21 cellular contexts compared by ENCODE assay signal in the genomic region with DNA sequence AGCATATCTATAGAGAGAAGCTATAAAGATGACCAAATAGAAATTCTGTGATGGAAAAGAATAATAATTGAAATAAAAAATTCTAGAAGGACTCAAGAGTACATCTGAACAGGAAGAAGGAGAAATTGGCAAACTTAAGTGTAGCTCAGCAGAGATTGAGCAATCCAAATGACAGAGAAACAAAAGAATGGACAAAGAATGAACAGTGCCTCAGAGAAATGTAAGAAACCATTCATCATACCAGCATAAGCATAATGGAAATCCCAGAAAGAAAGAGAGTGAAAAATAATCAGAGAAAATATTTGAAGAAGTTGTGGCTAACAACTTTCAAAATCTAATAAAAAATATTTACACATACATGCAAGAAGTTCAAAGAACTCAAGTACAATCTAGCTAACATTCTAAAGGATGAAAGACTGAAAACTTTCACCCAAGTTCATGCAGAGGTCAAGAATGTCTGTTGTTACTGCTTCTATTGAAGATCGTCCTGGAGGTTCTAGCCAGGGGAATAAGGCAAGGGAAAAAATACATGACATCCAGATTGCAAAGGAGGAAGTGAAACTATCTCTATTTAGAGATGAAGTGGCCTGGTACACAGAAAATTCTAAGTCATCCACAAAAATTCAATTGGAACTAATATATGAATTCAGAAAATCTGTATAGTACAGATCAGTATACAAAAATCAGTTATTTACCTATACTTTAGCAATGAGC.
DNase-seq lines count a peak whose midpoint lies in the region; ATAC-seq and TF ChIP-seq lines count a peak whose summit lies in the region.
"Had no signal": no experiment of that assay in that cellular context is flagged by ENCODE, and none has a peak within 500 bp of the region (broad histone marks: within the 10 kb centered on the region; RNA-seq: fewer than 3 reads in every experiment).

No MANE protein-coding gene starts in this region.

- H2BK120ac ChIP-seq in neuronal stem cell (ENCODE audit: low read depth, low read length): no peak overlapping the region

- H3K4me3 ChIP-seq in RWPE2 (ENCODE audit: severe bottlenecking) (no peak overlapping the region), epithelial cell of esophagus (ENCODE audit: low read length) (no peak overlapping the region), skeletal muscle cell (ENCODE audit: low read depth, low read length) (no peak overlapping the region), neuronal stem cell (ENCODE audit: low read length in 2 of 2) (no peak overlapping the region)
- H3K4me3 ChIP-seq: thoracic aorta had no signal

- ATAC-seq in RWPE2 (ENCODE audit: low read depth): peak; percentile 27; the same call in 1 of the 3 replicates
- ATAC-seq: activated T-cell treated with anti-CD3 and anti-CD28 coated beads, Interleukin-2, amount 50 U/mL, for 72 hours; left lobe of liver; Panc1; right cardiac atrium had no signal

- H2BK12ac ChIP-seq in neuronal stem cell (ENCODE audit: low read length): no peak overlapping the region

- H3K79me1 ChIP-seq in neuronal stem cell (ENCODE audit: low read depth, low read length): no peaks in the 10 kb centered on the region

- H3K18ac ChIP-seq in neuronal stem cell (ENCODE audit: low read length): no peak overlapping the region

- no peak overlapping the region for H2AFZ ChIP-seq in neuronal stem cell (ENCODE audit: low read length)

- no peak overlapping the region for H3K27ac ChIP-seq in RWPE2 (ENCODE audit: poor library complexity, severe bottlenecking)
- no peak overlapping the region for H3K27ac ChIP-seq in neuronal stem cell (replicated peaks; ENCODE audit: low read length)
- H3K27ac ChIP-seq: thoracic aorta had no signal

- TF ChIP-seq CTCF in RWPE2 (IDR thresholded peaks at IDR 0.05; ENCODE audit: poor library complexity, severe bottlenecking) (no peak), epithelial cell of esophagus (IDR thresholded peaks at IDR 0.05; ENCODE audit: insufficient read depth, low read depth, low read length, missing control alignments) (no peak)

- H3K9ac ChIP-seq in neuronal stem cell (ENCODE audit: low read depth, low read length, poor library complexity): no peak overlapping the region
- H3K9ac ChIP-seq: SK-N-SH had no signal

- no peak overlapping the region for H3K23ac ChIP-seq in neuronal stem cell (ENCODE audit: low read depth, low read length, poor library complexity)

- H3K4ac ChIP-seq in neuronal stem cell (ENCODE audit: low read length): no peak overlapping the region

- WGBS in neuronal stem cell (ENCODE audit: extremely low coverage in 2 of 2, insufficient read length in 2 of 2, insufficient replicate concordance in 1 of 2), 2 donors: no CpG with 5 or more reads among the region's 1 CpG

- H3K27me3 ChIP-seq in RWPE2 (ENCODE audit: insufficient read depth, poor library complexity, severe bottlenecking) (peaks cover 27% of the 10 kb centered on the region), neuronal stem cell (ENCODE audit: control insufficient read depth in 3 of 3, insufficient read depth in 3 of 3, low read depth in 1 of 3, low read length in 3 of 3) (no peaks in the 10 kb centered on the region)

- POLR2A ChIA-PET in HEK293T (lab: Yijun Ruan, JAX): no interaction called here

- H3K9me3 ChIP-seq in RWPE2 (ENCODE audit: severe bottlenecking) (no peaks in the 10 kb centered on the region), neuronal stem cell (replicated peaks in 1 of 2; ENCODE audit: control insufficient read depth in 2 of 2, insufficient read depth in 1 of 2, low read depth in 1 of 2, low read length in 2 of 2) (peaks cover 0 to 7% of the 10 kb centered on the region in 2 donors)
- H3K9me3 ChIP-seq: thoracic aorta had no signal

- CTCF ChIA-PET in HEK293T (lab: Yijun Ruan, JAX): no interaction called here

- H3K14ac ChIP-seq in neuronal stem cell (ENCODE audit: low read length): no peak overlapping the region

- H3K36me3 ChIP-seq in RWPE2 (ENCODE audit: low read depth) (no peaks in the 10 kb centered on the region), neuronal stem cell (replicated peaks in 1 of 2; ENCODE audit: control insufficient read depth in 2 of 2, insufficient read depth in 2 of 2, low read length in 2 of 2) (no peaks in the 10 kb centered on the region)
- H3K36me3 ChIP-seq: thoracic aorta had no signal

- no peak overlapping the region for H2BK5ac ChIP-seq in neuronal stem cell (ENCODE audit: low read length)

- DNase-seq in HT1080 (ENCODE audit: low read depth) (peak; percentile 7), RWPE2 (ENCODE audit: low spot score) (no peak), epithelial cell of esophagus (ENCODE audit: low read depth) (peak; percentile 53), skeletal muscle cell (ENCODE audit: low read depth) (peak; percentile 2), HEK293T (ENCODE audit: extremely low spot score) (no peak), neuronal stem cell (ENCODE audit: low spot score) (no peak), middle frontal gyrus (ENCODE audit: extremely low spot score, low spot score) (no peak)
- DNase-seq: activated CD4-positive, CD25-positive, alpha-beta regulatory T cell treated with anti-CD3 and anti-CD28 coated beads, Interleukin-2, amount 50 U/mL, for 72 hours; activated T-cell treated with anti-CD3 and anti-CD28 coated beads, Interleukin-2, amount 50 U/mL, for 72 hours; COR-L47; GOT3; NCI-H1417; NCI-H774; nucleus accumbens; right cardiac atrium; SK-N-SH; stimulated activated CD4-positive, alpha-beta T cell treated with anti-CD3 and anti-CD28 coated beads, Interleukin-15, amount 100 ng/mL, for 24 hours; T1000 had no signal

- H3K4me2 ChIP-seq in neuronal stem cell (ENCODE audit: insufficient read depth, low read length, poor library complexity, severe bottlenecking): no peak overlapping the region
- H3K4me2 ChIP-seq: SK-N-SH had no signal

- H4K8ac ChIP-seq in neuronal stem cell (ENCODE audit: low read depth, low read length): no peak overlapping the region

- H2BK15ac ChIP-seq in neuronal stem cell (ENCODE audit: low read length): no peak overlapping the region

- H2AK5ac ChIP-seq in neuronal stem cell (ENCODE audit: low read depth, low read length): no peak overlapping the region

- no peak overlapping the region for H4K91ac ChIP-seq in neuronal stem cell (ENCODE audit: low read depth, low read length, poor library complexity)

- no peaks in the 10 kb centered on the region for H3K4me1 ChIP-seq in RWPE2 (ENCODE audit: insufficient read depth, poor library complexity, severe bottlenecking)
- H3K4me1 ChIP-seq in neuronal stem cell (ENCODE audit: control insufficient read depth in 2 of 2, insufficient read depth in 1 of 2, low read depth in 1 of 2, low read length in 2 of 2): peaks cover 0 to 9% of the 10 kb centered on the region in 2 donors

TF ChIP-seq in HEK293T, 16 proteins besides CTCF, POLR2A, EP300 and RAD21:
- TF ChIP-seq LEF1 (IDR thresholded peaks at IDR 0.05; ENCODE audit: borderline replicate concordance) (no peak), FOXA1 (IDR thresholded peaks at IDR 0.05) (no peak), ZNF384 (IDR thresholded peaks at IDR 0.05) (no peak), PKNOX1 (IDR thresholded peaks at IDR 0.05) (no peak), HDGF (IDR thresholded peaks at IDR 0.05; ENCODE audit: borderline replicate concordance) (no peak), SUZ12 (IDR thresholded peaks at IDR 0.05) (no peak)

Comparison
In these comparisons a context has a peak if more than half of its experiments do, and no peak if none do; other contexts are left out.
1. DNase-seq: peak in HT1080 (single experiment), epithelial cell of esophagus (single experiment) and skeletal muscle cell (single experiment); none in RWPE2 (single experiment), HEK293T (single experiment), neuronal stem cell (single experiment) and middle frontal gyrus (single experiment).